Comparison of ENCODE assay signal across 1 cellular context in genomic region chr14:64960762-64961276, GRCh38.
TF ChIP-seq lines count a peak whose summit lies in the region.

No MANE protein-coding gene starts in this region.

TF ChIP-seq in GM12878, 131 proteins besides CTCF, POLR2A, EP300 and RAD21:
- TF ChIP-seq MTA3 (IDR thresholded peaks at IDR 0.05; ENCODE audit: borderline replicate concordance, low read length) (no peak), SPI1 (IDR thresholded peaks at IDR 0.05; ENCODE audit: borderline replicate concordance, insufficient read depth, low read depth, low read length) (0 out of 2 replicates have a peak, but pooled peaks have one; percentile 11)
